In the genomic region with DNA sequence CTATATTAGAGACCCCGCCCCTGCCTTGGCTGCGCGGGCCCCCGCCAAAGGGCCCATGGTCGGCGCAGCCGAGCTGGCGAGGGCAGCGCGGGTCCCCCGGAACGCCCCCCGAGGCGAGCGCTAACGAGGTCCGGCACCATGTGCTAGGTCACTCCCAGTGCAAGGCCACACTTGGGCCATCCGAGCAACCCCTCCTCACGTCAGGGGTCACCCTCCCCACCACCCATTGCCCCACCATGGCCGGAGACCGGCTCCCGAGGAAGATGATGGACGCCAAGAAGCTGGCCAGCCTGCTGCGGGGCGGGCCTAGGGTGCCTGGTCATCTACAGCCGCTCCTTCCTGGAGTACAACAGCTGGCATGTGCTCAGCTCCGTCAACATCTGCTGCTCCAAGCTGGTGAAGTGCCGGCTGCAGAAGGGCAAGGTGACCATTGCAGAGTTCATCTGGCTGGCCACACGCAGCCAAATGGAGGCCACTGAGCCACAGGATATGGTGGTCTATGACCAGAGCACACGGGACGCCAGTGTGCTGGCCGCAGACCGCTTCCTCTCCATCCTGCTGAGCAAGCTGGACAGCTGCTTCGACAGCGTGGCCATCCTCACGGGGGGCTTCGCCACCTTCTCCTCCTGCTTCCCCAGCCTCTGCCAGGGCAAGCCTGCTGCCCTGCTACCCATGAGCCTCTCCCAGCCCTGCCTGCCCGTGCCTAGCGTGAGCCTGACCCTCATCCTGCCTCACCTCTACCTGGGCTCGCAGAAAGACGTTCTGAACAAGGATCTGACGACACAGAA, we compare ENCODE assay signal across 7 cellular contexts. TPM values are rescaled to one million over a fixed set of nuclear protein-coding genes. Genes with fewer than 3 reads are reported as not detected.
DNase-seq lines count a peak whose midpoint lies in the region; ATAC-seq and TF ChIP-seq lines count a peak whose summit lies in the region.
"Had no signal": no experiment of that assay in that cellular context is flagged by ENCODE, and none has a peak within 500 bp of the region (broad histone marks: within the 10 kb centered on the region; RNA-seq: fewer than 3 reads in every experiment).

No MANE protein-coding gene starts in this region.

- ATAC-seq in HG03045 (IDR thresholded peaks at IDR 0.05; ENCODE audit: unreplicated experiment), result no peak
- no peak for ATAC-seq in GM18519 (IDR thresholded peaks at IDR 0.05; ENCODE audit: low FRiP score, unreplicated experiment)

- 92% methylated on average over 34 of the region's 42 CpGs for WGBS in mammary epithelial cell (ENCODE audit: low coverage, missing lambda C conversion rate)

- intact Hi-C loops in mammary epithelial cell (cut with micrococcal nuclease), result loop anchor here (2.0 kb wide), 2 partner anchors 41 to 51 kb away; a partner anchor contains a TSS

- no peaks in the 10 kb centered on the region for H3K9me2 ChIP-seq in MM.1S (replicated peaks; ENCODE audit: insufficient read depth, low read length)

- peak overlapping the region; percentile 86; the same call in 1 of the 2 replicates for H3K4me2 ChIP-seq in MM.1S (ENCODE audit: low read depth, low read length)
- peak overlapping the region; percentile 87 for H3K4me2 ChIP-seq in mammary epithelial cell (ENCODE audit: insufficient read depth, low read depth, low read length)

- CTCF ChIA-PET in mammary epithelial cell (lab: Charles Lee; ENCODE audit: low non-redundant PET), result no interaction called here

- no peak for DNase-seq in MM.1S
- no peak for DNase-seq in mammary epithelial cell
- DNase-seq in progenitor cell of endocrine pancreas (ENCODE audit: low spot score, unreplicated experiment), result no peak
- no peak for DNase-seq in HAP-1 (ENCODE audit: low spot score in 2 of 2)
- DNase-seq: NCI-H1092 had no signal

- in situ Hi-C loops in mammary epithelial cell (cut with MboI; ENCODE audit: low sequenced_read_pairs in 2 of 2), result no loop called here
- in situ Hi-C loops in HAP-1 (cut with MboI; ENCODE audit: low sequenced_read_pairs), result no loop called here

- H3K9me3 ChIP-seq in MM.1S (replicated peaks; ENCODE audit: insufficient read depth, low read length) (no peaks in the 10 kb centered on the region), mammary epithelial cell (replicated peaks; ENCODE audit: insufficient read depth, low read length) (no peaks in the 10 kb centered on the region), HAP-1 (no peaks in the 10 kb centered on the region)

- H3K9ac ChIP-seq in MM.1S (ENCODE audit: low read length), result no peak overlapping the region
- no peak overlapping the region for H3K9ac ChIP-seq in mammary epithelial cell (ENCODE audit: insufficient read depth, low read length)

- H3F3A ChIP-seq in MM.1S (ENCODE audit: insufficient read depth, low read length), result peaks cover 7% of the 10 kb centered on the region; the same call in 1 of the 2 replicates

- H3K79me2 ChIP-seq in MM.1S (ENCODE audit: low read length) (peaks cover 51% of the 10 kb centered on the region), mammary epithelial cell (ENCODE audit: insufficient read depth, low read length) (peaks cover 46% of the 10 kb centered on the region)

- peak overlapping the region; percentile 88; the same call in 1 of the 2 replicates for H3K4me3 ChIP-seq in MM.1S (ENCODE audit: low read length)
- H3K4me3 ChIP-seq in mammary epithelial cell (replicated peaks in 1 of 3; ENCODE audit: insufficient read depth in 1 of 3, low read depth in 2 of 3, low read length in 3 of 3), result peak overlapping the region in 2 of 3 experiments; percentile 24 to 81
- H3K4me3 ChIP-seq in HAP-1, result no peak overlapping the region

- H3K36me3 ChIP-seq in MM.1S (replicated peaks; ENCODE audit: insufficient read depth, low read length) (no peaks in the 10 kb centered on the region), mammary epithelial cell (ENCODE audit: insufficient read depth, low read length) (peaks cover 9% of the 10 kb centered on the region), HAP-1 (replicated peaks) (peaks cover 10% of the 10 kb centered on the region; the same call in 1 of the 2 replicates)

- H3K4me1 ChIP-seq in MM.1S (ENCODE audit: low read length) (no peaks in the 10 kb centered on the region; the same call in 1 of the 2 replicates), mammary epithelial cell (ENCODE audit: insufficient read depth, low read length) (peaks cover 4% of the 10 kb centered on the region), HAP-1 (no peaks in the 10 kb centered on the region; the same call in 1 of the 2 replicates)

- H3K27me3 ChIP-seq in MM.1S (replicated peaks; ENCODE audit: insufficient read depth, low read length) (no peaks in the 10 kb centered on the region), mammary epithelial cell (ENCODE audit: insufficient read depth, low read length) (no peaks in the 10 kb centered on the region), HAP-1 (ENCODE audit: low read depth) (no peaks in the 10 kb centered on the region)

- H3K27ac Mint-ChIP-seq in progenitor cell of endocrine pancreas, result peak overlapping the region; percentile 59

- dilution Hi-C loops in mammary epithelial cell (cut with HindIII; ENCODE audit: low sequenced_read_pairs), result no loop called here

- H2AFZ ChIP-seq in MM.1S (ENCODE audit: low read length), result no peak overlapping the region
- no peak overlapping the region for H2AFZ ChIP-seq in mammary epithelial cell (ENCODE audit: low read depth, low read length)

- no peaks in the 10 kb centered on the region for H4K20me1 ChIP-seq in MM.1S (ENCODE audit: insufficient read depth, low read length)
- no peaks in the 10 kb centered on the region for H4K20me1 ChIP-seq in mammary epithelial cell (ENCODE audit: insufficient read depth, low read length)

- no TSS peak for BruUV-seq in mammary epithelial cell (replicated peaks; lab: Mats Ljungman, UMichigan)

- no peaks in the 10 kb centered on the region for H3K9me3 Mint-ChIP-seq in progenitor cell of endocrine pancreas (ENCODE audit: low read depth)

- TF ChIP-seq CTCF in MM.1S (IDR thresholded peaks at IDR 0.05; ENCODE audit: low read length) (no peak), mammary epithelial cell (conservative IDR thresholded peaks at IDR 0.05 in 1 of 2, IDR thresholded peaks at IDR 0.05 in 1 of 2; ENCODE audit: extremely low read depth in 1 of 2, insufficient read depth in 1 of 2, low read depth in 1 of 2, low read length in 2 of 2) (no peak), progenitor cell of endocrine pancreas (IDR thresholded peaks at IDR 0.05; ENCODE audit: unreplicated experiment) (no peak)

- peaks cover 2% of the 10 kb centered on the region for H3K36me3 Mint-ChIP-seq in progenitor cell of endocrine pancreas (ENCODE audit: insufficient read depth)

- H3K27me3 Mint-ChIP-seq in progenitor cell of endocrine pancreas, result no peaks in the 10 kb centered on the region

- peaks cover 6% of the 10 kb centered on the region for H3K4me1 Mint-ChIP-seq in progenitor cell of endocrine pancreas (ENCODE audit: low read depth)

- no peak overlapping the region for H3K27ac ChIP-seq in MM.1S (ENCODE audit: low read length)
- no peak overlapping the region for H3K27ac ChIP-seq in mammary epithelial cell (ENCODE audit: insufficient read depth, low read depth, low read length)

- peak overlapping the region; percentile 55 for H3K4me3 Mint-ChIP-seq in progenitor cell of endocrine pancreas (ENCODE audit: low read depth)

RNA-seq across cellular contexts. Expression of a gene that starts 12.4 kb away (rescaled TPM):
- total RNA-seq in mammary epithelial cell (10 to 100 TPM; 48.0 to 68.0 TPM), progenitor cell of endocrine pancreas (93.0 and 96.5 TPM in 2 replicates)
- polyA plus RNA-seq in mammary epithelial cell, result 62.6 TPM
- 134 TPM for polyA minus RNA-seq in mammary epithelial cell

RNA-seq across cellular contexts. Expression of a gene that starts 33.9 kb away (rescaled TPM):
- total RNA-seq in mammary epithelial cell, result 1 to 10 TPM; 3.3 to 8.5 TPM
- 2.5 TPM for polyA plus RNA-seq in mammary epithelial cell
- polyA minus RNA-seq in mammary epithelial cell, result not detected
- total RNA-seq in progenitor cell of endocrine pancreas, result 15.5 and 17.3 TPM in 2 replicates

RNA-seq across cellular contexts. Expression of a gene that starts 50.1 kb away (rescaled TPM):
- 10 to 100 TPM; 11.7 to 24.7 TPM for total RNA-seq in mammary epithelial cell
- polyA plus RNA-seq in mammary epithelial cell, result 36.9 TPM
- 10.5 TPM for polyA minus RNA-seq in mammary epithelial cell
- total RNA-seq in progenitor cell of endocrine pancreas, result 36.0 and 38.8 TPM in 2 replicates

RNA-seq across cellular contexts. Expression of a gene that starts 53.6 kb away (rescaled TPM):
- 10 to 100 TPM; 62.5 to 67.6 TPM for total RNA-seq in mammary epithelial cell
- polyA plus RNA-seq in mammary epithelial cell, result 54.3 TPM
- 61.7 TPM for polyA minus RNA-seq in mammary epithelial cell
- 122 and 144 TPM in 2 replicates for total RNA-seq in progenitor cell of endocrine pancreas
